In the genomic region with DNA sequence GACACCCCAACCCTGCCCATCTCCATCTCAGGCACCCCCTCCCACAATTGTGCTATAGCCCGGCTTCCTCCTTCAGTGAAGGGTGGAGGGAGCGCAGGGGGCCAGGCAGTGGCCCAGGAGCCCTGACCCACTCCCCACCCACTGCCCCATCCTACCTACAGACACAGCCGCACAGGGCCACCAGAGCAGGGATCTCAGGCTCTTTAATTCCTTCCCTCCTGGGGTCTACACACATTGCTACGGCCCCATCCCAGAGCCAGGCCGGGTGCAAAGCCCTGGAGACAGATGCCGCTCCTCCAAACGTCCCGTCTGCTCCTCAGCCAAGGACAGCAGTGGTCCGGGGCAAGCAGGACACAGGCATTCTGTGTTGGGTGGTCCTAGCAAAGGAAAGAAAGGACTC, we compare ENCODE assay signal across 34 cellular contexts. TPM values are rescaled to one million over a fixed set of nuclear protein-coding genes. Genes with fewer than 3 reads are reported as not detected.
"Had no signal": no experiment of that assay in that cellular context is flagged by ENCODE, and none has a peak within 500 bp of the region (broad histone marks: within the 10 kb centered on the region; RNA-seq: fewer than 3 reads in every experiment).

No MANE protein-coding gene starts in this region.

- ATAC-seq: activated CD4-positive, alpha-beta T cell treated with anti-CD3 and anti-CD28 coated beads for 36 hours; activated naive CD4-positive, alpha-beta T cell treated with anti-CD3 and anti-CD28 coated beads, Interleukin-2, amount 50 U/mL, for 72 hours; activated T-cell treated with anti-CD3 and anti-CD28 coated beads, Interleukin-2, amount 50 U/mL, for 72 hours; foreskin keratinocyte; gastrocnemius medialis; T-helper 17 cell had no signal

- H3K4me3 Mint-ChIP-seq: activated CD4-positive, alpha-beta memory T cell treated with anti-CD3 and anti-CD28 coated beads, Interleukin-2, amount 10 ng/mL, durations not matched to agents 7 days and 5 days; activated CD4-positive, alpha-beta T cell treated with anti-CD3 and anti-CD28 coated beads for 36 hours; activated CD4-positive, alpha-beta T cell treated with anti-CD3 and anti-CD28 coated beads, Interleukin-2, amount 10 ng/mL, durations not matched to agents 24 days and 14 days; activated naive CD4-positive, alpha-beta T cell treated with anti-CD3 and anti-CD28 coated beads, Interleukin-2, amount 10 ng/mL, durations not matched to agents 7 days and 5 days; activated naive CD8-positive, alpha-beta T cell treated with anti-CD3 and anti-CD28 coated beads, Interleukin-2, amount 10 ng/mL, durations not matched to agents 7 days and 5 days; activated T-cell treated with anti-CD3 and anti-CD28 coated beads, Interleukin-2, amount 50 U/mL, for 24 hours; activated T-cell treated with anti-CD3 and anti-CD28 coated beads, Interleukin-2, amount 50 U/mL, for 72 hours; brain; dendritic cell treated with granulocyte-macrophage colony-stimulating factor and Interleukin-4, amounts not matched to agents 40 ng/mL and 50 ng/mL, for 4 days; T-helper 17 cell; T-helper 2 cell treated with Interferon-gamma antibody and Interleukin-4, amounts not matched to agents 5 μg/mL and 100 μg/mL, for 36 hours had no signal

- H3K4me1 Mint-ChIP-seq: activated CD4-positive, alpha-beta memory T cell treated with anti-CD3 and anti-CD28 coated beads, Interleukin-2, amount 10 ng/mL, durations not matched to agents 7 days and 5 days; activated CD4-positive, alpha-beta T cell treated with anti-CD3 and anti-CD28 coated beads for 36 hours; activated CD4-positive, alpha-beta T cell treated with anti-CD3 and anti-CD28 coated beads, Interleukin-2, amount 10 ng/mL, durations not matched to agents 24 days and 14 days; activated naive CD4-positive, alpha-beta T cell treated with anti-CD3 and anti-CD28 coated beads, Interleukin-2, amount 10 ng/mL, durations not matched to agents 7 days and 5 days; activated naive CD8-positive, alpha-beta T cell treated with anti-CD3 and anti-CD28 coated beads, Interleukin-2, amount 10 ng/mL, durations not matched to agents 7 days and 5 days; T-helper 17 cell had no signal

- H3K27me3 ChIP-seq: cardiac muscle cell, esophagus muscularis mucosa had no signal

- H3K4me3 ChIP-seq: ascending aorta, breast epithelium, cardiac muscle cell, coronary artery, dorsolateral prefrontal cortex, esophagus muscularis mucosa, gastrocnemius medialis had no signal

- H3K27ac ChIP-seq: ascending aorta, breast epithelium, cardiac muscle cell, coronary artery, dorsolateral prefrontal cortex, esophagus muscularis mucosa, foreskin keratinocyte, gastrocnemius medialis had no signal

- H3K9me3 ChIP-seq: gastrocnemius medialis had no signal

- H3K36me3 Mint-ChIP-seq: activated naive CD4-positive, alpha-beta T cell treated with anti-CD3 and anti-CD28 coated beads, Interleukin-2, amount 10 ng/mL, durations not matched to agents 7 days and 5 days; activated naive CD4-positive, alpha-beta T cell treated with anti-CD3 and anti-CD28 coated beads, Interleukin-2, amount 50 U/mL, for 72 hours; activated naive CD8-positive, alpha-beta T cell treated with anti-CD3 and anti-CD28 coated beads, Interleukin-2, amount 10 ng/mL, durations not matched to agents 7 days and 5 days; brain had no signal

- H3K9me3 Mint-ChIP-seq: activated CD4-positive, alpha-beta memory T cell treated with anti-CD3 and anti-CD28 coated beads, Interleukin-2, amount 10 ng/mL, durations not matched to agents 7 days and 5 days; activated CD4-positive, alpha-beta T cell treated with anti-CD3 and anti-CD28 coated beads, Interleukin-2, amount 10 ng/mL, durations not matched to agents 24 days and 14 days; activated naive CD4-positive, alpha-beta T cell treated with anti-CD3 and anti-CD28 coated beads, Interleukin-2, amount 10 ng/mL, durations not matched to agents 7 days and 5 days; activated naive CD4-positive, alpha-beta T cell treated with anti-CD3 and anti-CD28 coated beads, Interleukin-2, amount 50 U/mL, for 72 hours; dendritic cell treated with granulocyte-macrophage colony-stimulating factor and Interleukin-4, amounts not matched to agents 40 ng/mL and 50 ng/mL, for 4 days; T-helper 2 cell treated with Interferon-gamma antibody and Interleukin-4, amounts not matched to agents 5 μg/mL and 100 μg/mL, for 36 hours had no signal

- H3K4me1 ChIP-seq: ascending aorta, breast epithelium, esophagus muscularis mucosa, foreskin keratinocyte, gastrocnemius medialis had no signal

- H3K27ac Mint-ChIP-seq: activated CD4-positive, alpha-beta memory T cell treated with anti-CD3 and anti-CD28 coated beads, Interleukin-2, amount 10 ng/mL, durations not matched to agents 7 days and 5 days; activated CD4-positive, alpha-beta T cell treated with anti-CD3 and anti-CD28 coated beads for 36 hours; activated naive CD4-positive, alpha-beta T cell treated with anti-CD3 and anti-CD28 coated beads, Interleukin-2, amount 10 ng/mL, durations not matched to agents 7 days and 5 days; activated naive CD4-positive, alpha-beta T cell treated with anti-CD3 and anti-CD28 coated beads, Interleukin-2, amount 50 U/mL, for 72 hours; activated T-cell treated with anti-CD3 and anti-CD28 coated beads, Interleukin-2, amount 50 U/mL, for 24 hours; activated T-cell treated with anti-CD3 and anti-CD28 coated beads, Interleukin-2, amount 50 U/mL, for 72 hours; dendritic cell treated with granulocyte-macrophage colony-stimulating factor and Interleukin-4, amounts not matched to agents 40 ng/mL and 50 ng/mL, for 4 days; T-helper 17 cell; T-helper 2 cell treated with Interferon-gamma antibody and Interleukin-4, amounts not matched to agents 5 μg/mL and 100 μg/mL, for 36 hours had no signal

- H3K36me3 ChIP-seq: ascending aorta, breast epithelium, cardiac muscle cell, esophagus muscularis mucosa, gastrocnemius medialis, WERI-Rb-1 had no signal

- DNase-seq: activated CD4-positive, alpha-beta memory T cell treated with anti-CD3 and anti-CD28 coated beads, Interleukin-2, amount 10 ng/mL, durations not matched to agents 7 days and 5 days; activated CD4-positive, alpha-beta T cell treated with anti-CD3 and anti-CD28 coated beads for 36 hours; activated CD4-positive, alpha-beta T cell treated with anti-CD3 and anti-CD28 coated beads, Interleukin-2, amount 10 ng/mL, durations not matched to agents 24 days and 14 days; activated CD4-positive, CD25-positive, alpha-beta regulatory T cell; activated CD4-positive, CD25-positive, alpha-beta regulatory T cell treated with anti-CD3 and anti-CD28 coated beads, Interleukin-2, amount 50 U/mL, for 72 hours; activated CD8-positive, alpha-beta memory T cell treated with anti-CD3 and anti-CD28 coated beads, Interleukin-2, amount 50 U/mL, for 48 hours; activated gamma-delta T cell; activated naive CD4-positive, alpha-beta T cell; activated naive CD4-positive, alpha-beta T cell treated with anti-CD3 and anti-CD28 coated beads, Interleukin-2, amount 10 ng/mL, durations not matched to agents 7 days and 5 days; activated naive CD8-positive, alpha-beta T cell treated with anti-CD3 and anti-CD28 coated beads, Interleukin-2, amount 10 ng/mL, durations not matched to agents 7 days and 5 days; activated T-cell treated with anti-CD3 and anti-CD28 coated beads for 4 hours; activated T-cell treated with anti-CD3 and anti-CD28 coated beads, Interleukin-2, amount 50 U/mL, for 24 hours; activated T-cell treated with anti-CD3 and anti-CD28 coated beads, Interleukin-2, amount 50 U/mL, for 72 hours; central memory CD4-positive, alpha-beta T cell; cerebellar nuclear complex; effector memory CD4-positive, alpha-beta T cell; erythroblast; foreskin keratinocyte; gastrocnemius medialis; glutamatergic neuron; T-helper 1 cell; T-helper 17 cell; T1000 had no signal

RNA-seq across cellular contexts. Expression of gene DUSP9, which starts 12.8 kb away (rescaled TPM):
- total RNA-seq: activated CD4-positive, alpha-beta memory T cell treated with anti-CD3 and anti-CD28 coated beads, Interleukin-2, amount 10 ng/mL, durations not matched to agents 7 days and 5 days; activated naive CD8-positive, alpha-beta T cell treated with anti-CD3 and anti-CD28 coated beads, Interleukin-2, amount 10 ng/mL, durations not matched to agents 7 days and 5 days; activated T-cell treated with anti-CD3 and anti-CD28 coated beads, Interleukin-2, amount 50 U/mL, for 72 hours; ascending aorta; esophagus muscularis mucosa; gastrocnemius medialis; T-helper 17 cell had no signal

RNA-seq across cellular contexts. Expression of gene PNCK, which starts 39.4 kb away (rescaled TPM):
- total RNA-seq: foreskin keratinocyte had no signal
